In genomic region chr19:3224346-3225325, GRCh38 we compare ENCODE assay signal across 8 cellular contexts. TPM values are rescaled to one million over a fixed set of nuclear protein-coding genes. Genes with fewer than 3 reads are reported as not detected.
DNase-seq lines count a peak whose midpoint lies in the region; ATAC-seq and TF ChIP-seq lines count a peak whose summit lies in the region.

Gene CELF5, plus strand, starts transcription at chr19:3224661. Its CDS starts 79 bp downstream, at chr19:3224740.

- CTCF ChIA-PET in AG04450 (lab: Charles Lee): interaction anchor here (0.5 to 1.5 kb wide), 10 partner anchors 9 to 1443 kb away, joined by 3 to 5 read pairs (median 5); no protein-coding TSS in a partner anchor

- POLR2A ChIA-PET in AG04450 (lab: Yijun Ruan, JAX): no interaction called here

- H4K20me1 ChIP-seq in SU-DHL-6 (ENCODE audit: low read depth, low read length): no peaks in the 10 kb centered on the region

- TF ChIP-seq CTCF in AG04450 (IDR thresholded peaks at IDR 0.05; ENCODE audit: low read depth, low read length) (0 out of 2 replicates have a peak, but pooled peaks have one; percentile 15), SU-DHL-6 (IDR thresholded peaks at IDR 0.05; ENCODE audit: insufficient read depth, low read length, poor library complexity, severe bottlenecking) (peak; percentile 28), adrenal gland (IDR thresholded peaks at IDR 0.05) (peak in 3 of 6 experiments; percentile 49 to 63 (median 60))

- peaks cover 39% of the 10 kb centered on the region for H3K27me3 ChIP-seq in AG04450 (ENCODE audit: control insufficient read depth, insufficient read depth, low read length)
- H3K27me3 ChIP-seq in H7 (ENCODE audit: control insufficient read depth, insufficient read depth, low read length): peaks cover 15% of the 10 kb centered on the region; the same call in 1 of the 2 replicates
- H3K27me3 ChIP-seq in SU-DHL-6 (ENCODE audit: low read length): no peaks in the 10 kb centered on the region
- peaks cover 14% of the 10 kb centered on the region for H3K27me3 ChIP-seq in adrenal gland
- peaks cover 2% of the 10 kb centered on the region for H3K27me3 ChIP-seq in iPS-15b (ENCODE audit: control insufficient read depth, insufficient read depth, low read length)

- DNase-seq in AG04450 (ENCODE audit: low read depth, low spot score) (no peak), H7 (peak; percentile 99), adrenal gland (peak in 5 of 7 donors; percentile 41 to 65 (median 48)), GDM1 (lab: John Stamatoyannopoulos, UW) (no peak)
- DNase-seq in stimulated activated CD4-positive, alpha-beta T cell treated with anti-CD3 and anti-CD28 coated beads, Interleukin-1b, Interleukin-23, amount 100 ng/mL, for 4 hours (ENCODE audit: low read depth in 2 of 2): peak; percentile 49 to 65

- H3K4me1 ChIP-seq in adrenal gland (replicated peaks in 1 of 2): no peaks in the 10 kb centered on the region
- H3K4me1 ChIP-seq in iPS-15b (ENCODE audit: control insufficient read depth, insufficient read depth, low read length): peaks cover 6% of the 10 kb centered on the region

- no peaks in the 10 kb centered on the region for H3K9me2 ChIP-seq in SU-DHL-6 (replicated peaks; ENCODE audit: insufficient read depth, low read length)

- peak within 1 kb of the TSS; percentile 35; the same call in 1 of the 2 replicates for H3K4me3 ChIP-seq in AG04450 (ENCODE audit: low read depth, low read length)
- peak within 1 kb of the TSS; percentile 69 for H3K4me3 ChIP-seq in H7 (ENCODE audit: insufficient read depth, low read depth, low read length)
- H3K4me3 ChIP-seq in SU-DHL-6 (ENCODE audit: insufficient read depth, low read length, poor library complexity, severe bottlenecking): no peak within 1 kb of the TSS
- H3K4me3 ChIP-seq in adrenal gland: no peak within 1 kb of the TSS
- peak within 1 kb of the TSS; percentile 62 for H3K4me3 ChIP-seq in iPS-15b (ENCODE audit: low read depth, low read length)

- no peaks in the 10 kb centered on the region for H3K36me3 ChIP-seq in H7 (replicated peaks; ENCODE audit: control insufficient read depth, insufficient read depth, low read length)
- H3K36me3 ChIP-seq in SU-DHL-6 (ENCODE audit: low read length): no peaks in the 10 kb centered on the region
- no peaks in the 10 kb centered on the region for H3K36me3 ChIP-seq in adrenal gland (replicated peaks in 1 of 2)
- H3K36me3 ChIP-seq in iPS-15b (ENCODE audit: control insufficient read depth, insufficient read depth, low read length): no peaks in the 10 kb centered on the region

- 1 to 8% (median 4%) methylated on average over 11 to 97 of the region's 99 CpGs for WGBS in adrenal gland, 4 donors

- no peaks in the 10 kb centered on the region for H3K79me2 ChIP-seq in SU-DHL-6 (ENCODE audit: insufficient read depth, low read length)

- no peak for ATAC-seq in HG02973 (IDR thresholded peaks at IDR 0.05; ENCODE audit: unreplicated experiment)

- no peak within 1 kb of the TSS for H2AFZ ChIP-seq in SU-DHL-6 (ENCODE audit: low read depth, low read length, severe bottlenecking)

- TF ChIP-seq POLR2A in adrenal gland (IDR thresholded peaks at IDR 0.05): no peak

- intact Hi-C loops in adrenal gland (cut with DNase I): no loop called here

- H3K27ac ChIP-seq in AG04450 (ENCODE audit: low read depth, low read length) (no peak within 1 kb of the TSS), SU-DHL-6 (ENCODE audit: low read depth, low read length) (no peak within 1 kb of the TSS), adrenal gland (no peak within 1 kb of the TSS)

- H3K9me3 ChIP-seq in AG04450 (ENCODE audit: control insufficient read depth, insufficient read depth, low read length): no peaks in the 10 kb centered on the region
- no peaks in the 10 kb centered on the region for H3K9me3 ChIP-seq in SU-DHL-6 (ENCODE audit: insufficient read depth, low read length)
- no peaks in the 10 kb centered on the region for H3K9me3 ChIP-seq in adrenal gland (replicated peaks in 1 of 3)
- no peaks in the 10 kb centered on the region for H3K9me3 ChIP-seq in iPS-15b (ENCODE audit: control insufficient read depth, insufficient read depth, low read length)

- no peaks in the 10 kb centered on the region for H3F3A ChIP-seq in SU-DHL-6 (ENCODE audit: insufficient read depth)

- H3K9ac ChIP-seq in SU-DHL-6 (ENCODE audit: low read length) (no peak within 1 kb of the TSS), iPS-15b (ENCODE audit: low read depth, low read length) (no peak within 1 kb of the TSS)

- no peak within 1 kb of the TSS for H3K4me2 ChIP-seq in SU-DHL-6 (ENCODE audit: low read depth, low read length, poor library complexity, severe bottlenecking)

RNA-seq across cellular contexts. Expression of gene CELF5, which starts in this region (rescaled TPM):
- polyA plus RNA-seq in AG04450 (2011; rRNA removed) (not detected in 2 replicates), adrenal gland (under 1 TPM; 0.40 to 0.60 (median 0.56) TPM)
- polyA minus RNA-seq in AG04450 (2011; rRNA and poly(A)+ RNA removed): not detected in 2 replicates
- total RNA-seq in H7 (2014; rRNA removed; shearing (Covaris generic)): 1.4 and 2.5 TPM in 2 replicates
- total RNA-seq in adrenal gland: 1 to 10 TPM in 1 of 8 donors, under 1 TPM in 3, not detected in 4; 0.08 to 1.6 (median 0.65) TPM

Comparison
In these comparisons a context has a peak if more than half of its experiments do, and no peak if none do; other contexts are left out.
1. DNase-seq: peak in H7 (single experiment), adrenal gland (5 of 7) and stimulated activated CD4-positive, alpha-beta T cell treated with anti-CD3 and anti-CD28 coated beads, Interleukin-1b, Interleukin-23, amount 100 ng/mL, for 4 hours (2 of 2); none in AG04450 (single experiment) and GDM1 (single experiment).
2. H3K4me3 ChIP-seq: peak in AG04450 (single experiment), H7 (single experiment) and iPS-15b (single experiment); none in SU-DHL-6 (single experiment) and adrenal gland (0 of 4).